7 cellular contexts compared by ENCODE assay signal in the genomic region with DNA sequence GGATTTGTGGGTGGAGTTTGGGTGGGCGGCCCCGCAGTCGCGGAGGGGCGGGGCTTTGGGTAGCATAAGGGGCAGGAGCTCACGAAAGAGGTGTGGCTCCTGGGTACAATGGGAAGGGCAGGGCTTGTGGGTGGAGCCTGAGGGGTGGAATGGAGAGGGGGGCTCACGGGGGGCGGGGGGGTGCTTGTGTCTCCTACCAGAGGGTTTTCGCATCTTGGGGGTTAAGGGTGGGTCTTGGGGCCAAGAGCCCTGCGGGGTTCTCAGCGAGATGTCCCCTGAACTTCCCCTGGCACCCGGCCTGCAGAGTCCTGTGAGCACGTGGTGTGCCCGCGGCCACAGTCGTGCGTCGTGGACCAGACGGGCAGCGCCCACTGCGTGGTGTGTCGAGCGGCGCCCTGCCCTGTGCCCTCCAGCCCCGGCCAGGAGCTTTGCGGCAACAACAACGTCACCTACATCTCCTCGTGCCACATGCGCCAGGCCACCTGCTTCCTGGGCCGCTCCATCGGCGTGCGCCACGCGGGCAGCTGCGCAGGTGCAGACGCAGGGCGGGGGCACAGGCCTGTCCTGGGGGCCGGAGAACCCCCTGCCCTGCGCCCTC. TPM values are rescaled to one million over a fixed set of nuclear protein-coding genes. Genes with fewer than 3 reads are reported as not detected.
DNase-seq lines count a peak whose midpoint lies in the region; ATAC-seq and TF ChIP-seq lines count a peak whose summit lies in the region.
"Had no signal": no experiment of that assay in that cellular context is flagged by ENCODE, and none has a peak within 500 bp of the region (broad histone marks: within the 10 kb centered on the region; RNA-seq: fewer than 3 reads in every experiment).

No MANE protein-coding gene starts in this region.

- H3K4me3 Mint-ChIP-seq in glutamatergic neuron (ENCODE audit: unreplicated experiment): peak overlapping the region; percentile 94
- H3K4me3 Mint-ChIP-seq in stimulated activated naive CD8-positive, alpha-beta T cell treated with anti-CD3 and anti-CD28 coated beads, Interleukin-15, Interleukin-2, amounts not matched to agents 100 ng/mL and 50 ng/mL, for 24 hours: peak overlapping the region; percentile 88

- no peak for DNase-seq in SJCRH30
- DNase-seq in glutamatergic neuron: peak; percentile 94

- H3K4me3 ChIP-seq in SJCRH30: peak overlapping the region; percentile 89

- no peaks in the 10 kb centered on the region for H3K27me3 ChIP-seq in SJCRH30

- peaks cover 4% of the 10 kb centered on the region; the same call in 1 of the 2 replicates for H3K4me1 ChIP-seq in ES-I3 (ENCODE audit: insufficient read depth, low read length)
- peaks cover 2% of the 10 kb centered on the region; the same call in 1 of the 2 replicates for H3K4me1 ChIP-seq in SJCRH30

- peaks cover 6% of the 10 kb centered on the region for H3K9me3 Mint-ChIP-seq in glutamatergic neuron (ENCODE audit: unreplicated experiment)
- no peaks in the 10 kb centered on the region for H3K9me3 Mint-ChIP-seq in stimulated activated naive CD8-positive, alpha-beta T cell treated with anti-CD3 and anti-CD28 coated beads, Interleukin-15, Interleukin-2, amounts not matched to agents 100 ng/mL and 50 ng/mL, for 24 hours

- H3K36me3 ChIP-seq in ES-I3 (ENCODE audit: insufficient read depth, low read length): no peaks in the 10 kb centered on the region
- H3K36me3 ChIP-seq in SJCRH30: no peaks in the 10 kb centered on the region

- no peak for TF ChIP-seq CTCF in glutamatergic neuron (IDR thresholded peaks at IDR 0.05; ENCODE audit: partially characterized antibody, unreplicated experiment)

- H3K36me3 Mint-ChIP-seq in glutamatergic neuron (ENCODE audit: unreplicated experiment): no peaks in the 10 kb centered on the region
- no peaks in the 10 kb centered on the region for H3K36me3 Mint-ChIP-seq in stimulated activated naive CD8-positive, alpha-beta T cell treated with anti-CD3 and anti-CD28 coated beads, Interleukin-15, Interleukin-2, amounts not matched to agents 100 ng/mL and 50 ng/mL, for 24 hours (ENCODE audit: low read depth)

- ATAC-seq in GM18520 (IDR thresholded peaks at IDR 0.05; ENCODE audit: unreplicated experiment) (no peak), HG03175 (IDR thresholded peaks at IDR 0.05; ENCODE audit: unreplicated experiment) (no peak)

- no peaks in the 10 kb centered on the region for H3K4me1 Mint-ChIP-seq in glutamatergic neuron (ENCODE audit: low read depth, unreplicated experiment)
- H3K4me1 Mint-ChIP-seq in stimulated activated naive CD8-positive, alpha-beta T cell treated with anti-CD3 and anti-CD28 coated beads, Interleukin-15, Interleukin-2, amounts not matched to agents 100 ng/mL and 50 ng/mL, for 24 hours (ENCODE audit: low read depth): peaks cover 5% of the 10 kb centered on the region

- peak overlapping the region; percentile 93 for H3K27ac Mint-ChIP-seq in glutamatergic neuron (ENCODE audit: unreplicated experiment)
- H3K27ac Mint-ChIP-seq in stimulated activated naive CD8-positive, alpha-beta T cell treated with anti-CD3 and anti-CD28 coated beads, Interleukin-15, Interleukin-2, amounts not matched to agents 100 ng/mL and 50 ng/mL, for 24 hours: peak overlapping the region; percentile 99

- H3K9ac ChIP-seq in ES-I3 (ENCODE audit: low read depth, low read length): peak overlapping the region; percentile 89; the same call in 1 of the 2 replicates

- H3K27ac ChIP-seq in SJCRH30: peak overlapping the region; percentile 74

- no peaks in the 10 kb centered on the region for H3K9me3 ChIP-seq in ES-I3 (ENCODE audit: control insufficient read depth, insufficient read depth, low read length)
- H3K9me3 ChIP-seq in SJCRH30 (replicated peaks): no peaks in the 10 kb centered on the region

- H3K27me3 Mint-ChIP-seq in glutamatergic neuron (ENCODE audit: unreplicated experiment): peaks cover 4% of the 10 kb centered on the region
- H3K27me3 Mint-ChIP-seq in stimulated activated naive CD8-positive, alpha-beta T cell treated with anti-CD3 and anti-CD28 coated beads, Interleukin-15, Interleukin-2, amounts not matched to agents 100 ng/mL and 50 ng/mL, for 24 hours: no peaks in the 10 kb centered on the region

RNA-seq across cellular contexts. Expression of gene FSTL3, which starts 4.9 kb away (rescaled TPM):
- total RNA-seq in SJCRH30 (2014; rRNA removed; shearing (Covaris generic)): 6.5 and 8.0 TPM in 2 replicates
- 10.7 TPM for total RNA-seq in glutamatergic neuron (ENCODE audit: unreplicated experiment)

RNA-seq across cellular contexts. Expression of gene PRSS57, which starts 14.1 kb away (rescaled TPM):
- not detected in 2 replicates for total RNA-seq in SJCRH30 (2014; rRNA removed; shearing (Covaris generic))
- 0.78 TPM for total RNA-seq in glutamatergic neuron (ENCODE audit: unreplicated experiment)
- total RNA-seq: T-helper 1 cell treated with Interleukin-12 subunit alpha and Interleukin-12 subunit beta and Interleukin-4 antibody, amounts not matched to agents 30 ng/mL and 1 ng/mL, for 36 hours had no signal

RNA-seq across cellular contexts. Expression of gene RNF126, which starts 18.1 kb away (rescaled TPM):
- total RNA-seq in SJCRH30 (2014; rRNA removed; shearing (Covaris generic)): 37.6 and 38.8 TPM in 2 replicates
- total RNA-seq in glutamatergic neuron (ENCODE audit: unreplicated experiment): 51.7 TPM

RNA-seq across cellular contexts. Expression of gene PALM, which starts 27.6 kb away (rescaled TPM):
- total RNA-seq in SJCRH30 (2014; rRNA removed; shearing (Covaris generic)): 4.4 and 4.6 TPM in 2 replicates
- total RNA-seq in glutamatergic neuron (ENCODE audit: unreplicated experiment): 349 TPM
- total RNA-seq: T-helper 1 cell treated with Interleukin-12 subunit alpha and Interleukin-12 subunit beta and Interleukin-4 antibody, amounts not matched to agents 30 ng/mL and 1 ng/mL, for 36 hours had no signal

RNA-seq across cellular contexts. Expression of gene FGF22, which starts 41.4 kb away (rescaled TPM):
- total RNA-seq in SJCRH30 (2014; rRNA removed; shearing (Covaris generic)): not detected in 2 replicates
- 1.5 TPM for total RNA-seq in glutamatergic neuron (ENCODE audit: unreplicated experiment)
- total RNA-seq: T-helper 1 cell treated with Interleukin-12 subunit alpha and Interleukin-12 subunit beta and Interleukin-4 antibody, amounts not matched to agents 30 ng/mL and 1 ng/mL, for 36 hours had no signal
